In the genomic region with DNA sequence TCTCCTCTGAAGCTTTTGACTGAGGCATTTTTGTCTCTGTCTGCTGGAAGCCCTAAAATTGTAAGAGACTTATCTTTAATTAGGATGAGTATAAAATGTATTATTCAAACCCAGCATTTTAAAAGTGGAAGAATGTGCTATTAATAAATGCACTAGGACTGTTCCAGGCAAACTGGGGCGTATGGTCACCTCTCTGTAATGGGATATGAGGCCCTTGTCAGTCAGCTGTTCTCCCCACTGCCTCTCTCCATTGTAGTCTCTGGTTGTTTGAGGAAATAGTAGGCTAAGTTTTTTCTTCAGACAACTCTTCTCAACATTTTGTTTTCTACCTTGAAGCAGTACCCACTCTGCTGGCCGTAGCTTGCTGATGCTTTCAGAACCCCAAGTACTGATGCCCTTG, we compare ENCODE assay signal across 34 cellular contexts.
"Had no signal": no experiment of that assay in that cellular context is flagged by ENCODE, and none has a peak within 500 bp of the region (broad histone marks: within the 10 kb centered on the region; RNA-seq: fewer than 3 reads in every experiment).

No MANE protein-coding gene starts in this region.

- H3K4me3 Mint-ChIP-seq: activated CD4-positive, alpha-beta memory T cell treated with anti-CD3 and anti-CD28 coated beads for 36 hours; activated CD4-positive, alpha-beta T cell treated with anti-CD3 and anti-CD28 coated beads, Interleukin-2, amount 10 ng/mL, durations not matched to agents 7 days and 5 days; activated naive CD8-positive, alpha-beta T cell treated with anti-CD3 and anti-CD28 coated beads for 36 hours; activated T-cell treated with anti-CD3 and anti-CD28 coated beads, Interleukin-2, amount 50 U/mL, for 72 hours; activated T-helper 17 cell treated with anti-CD3 and anti-CD28 coated beads, Interleukin-2, amount 50 U/mL, for 72 hours; central memory CD8-positive, alpha-beta T cell; T-helper 1 cell treated with Interleukin-12 subunit alpha and Interleukin-12 subunit beta and Interleukin-4 antibody, amounts not matched to agents 30 μg/mL and 1 μg/mL, for 36 hours; T-helper 2 cell treated with Interferon-gamma antibody and Interleukin-4, amounts not matched to agents 5 μg/mL and 100 μg/mL, for 36 hours had no signal

- H3K9me3 Mint-ChIP-seq: activated CD4-positive, alpha-beta memory T cell treated with anti-CD3 and anti-CD28 coated beads for 36 hours; activated CD4-positive, alpha-beta T cell treated with anti-CD3 and anti-CD28 coated beads, Interleukin-2, amount 10 ng/mL, durations not matched to agents 7 days and 5 days; activated naive CD8-positive, alpha-beta T cell treated with anti-CD3 and anti-CD28 coated beads for 36 hours; activated T-cell treated with anti-CD3 and anti-CD28 coated beads, Interleukin-2, amount 50 U/mL, for 72 hours; activated T-helper 17 cell treated with anti-CD3 and anti-CD28 coated beads, Interleukin-2, amount 50 U/mL, for 72 hours; central memory CD8-positive, alpha-beta T cell; T-helper 1 cell treated with Interleukin-12 subunit alpha and Interleukin-12 subunit beta and Interleukin-4 antibody, amounts not matched to agents 30 μg/mL and 1 μg/mL, for 36 hours; T-helper 2 cell treated with Interferon-gamma antibody and Interleukin-4, amounts not matched to agents 5 μg/mL and 100 μg/mL, for 36 hours had no signal

- H3K27me3 Mint-ChIP-seq: activated CD4-positive, alpha-beta memory T cell treated with anti-CD3 and anti-CD28 coated beads for 36 hours; activated CD4-positive, alpha-beta T cell treated with anti-CD3 and anti-CD28 coated beads, Interleukin-2, amount 10 ng/mL, durations not matched to agents 7 days and 5 days; activated naive CD8-positive, alpha-beta T cell treated with anti-CD3 and anti-CD28 coated beads for 36 hours; activated T-helper 17 cell treated with anti-CD3 and anti-CD28 coated beads, Interleukin-2, amount 50 U/mL, for 72 hours; central memory CD8-positive, alpha-beta T cell had no signal

- H3K27ac Mint-ChIP-seq: activated CD4-positive, alpha-beta memory T cell treated with anti-CD3 and anti-CD28 coated beads for 36 hours; activated CD4-positive, alpha-beta T cell treated with anti-CD3 and anti-CD28 coated beads, Interleukin-2, amount 10 ng/mL, durations not matched to agents 7 days and 5 days; activated naive CD8-positive, alpha-beta T cell treated with anti-CD3 and anti-CD28 coated beads for 36 hours; activated T-cell treated with anti-CD3 and anti-CD28 coated beads, Interleukin-2, amount 50 U/mL, for 72 hours; activated T-helper 17 cell treated with anti-CD3 and anti-CD28 coated beads, Interleukin-2, amount 50 U/mL, for 72 hours; T-helper 1 cell treated with Interleukin-12 subunit alpha and Interleukin-12 subunit beta and Interleukin-4 antibody, amounts not matched to agents 30 μg/mL and 1 μg/mL, for 36 hours; T-helper 2 cell treated with Interferon-gamma antibody and Interleukin-4, amounts not matched to agents 5 μg/mL and 100 μg/mL, for 36 hours had no signal

- H3K4me3 ChIP-seq: cardiac muscle cell, Peyer's patch, SJSA1 had no signal

- DNase-seq: activated CD4-positive, alpha-beta memory T cell treated with anti-CD3 and anti-CD28 coated beads for 36 hours; activated CD4-positive, alpha-beta T cell treated with anti-CD3 and anti-CD28 coated beads, Interleukin-2, amount 10 ng/mL, durations not matched to agents 7 days and 5 days; activated CD8-positive, alpha-beta memory T cell treated with anti-CD3 and anti-CD28 coated beads, Interleukin-2, amount 50 U/mL, for 4 hours; activated effector memory CD4-positive, alpha-beta T cell treated with anti-CD3 and anti-CD28 coated beads, Interleukin-2, amount 50 U/mL, for 16 hours; activated naive CD4-positive, alpha-beta T cell; activated naive CD4-positive, alpha-beta T cell treated with anti-CD3 and anti-CD28 coated beads, Interleukin-2, amount 50 U/mL, for 16 hours; activated naive CD8-positive, alpha-beta T cell treated with anti-CD3 and anti-CD28 coated beads for 36 hours; activated T-cell treated with anti-CD3 and anti-CD28 coated beads for 4 hours; activated T-cell treated with anti-CD3 and anti-CD28 coated beads, Interleukin-2, amount 50 U/mL, for 72 hours; amniotic stem cell; aorta; MM.1S; NCI-H1092; NCI-H1436 treated with DMSO at 0.1 percent for 48 hours; NCI-H1694 treated with DMSO at 0.1 percent for 48 hours; NCI-H2029; NCI-H2107; NCI-H2171; NCI-H510A; NCI-H526; NCI-H748 treated with DMSO at 0.1 percent for 48 hours; NK-92 treated with Interleukin-12 subunit alpha and Interleukin-12 subunit beta, amount 100 ng/mL, for 24 hours; PC-3; Peyer's patch; RPMI8226; SHP77 treated with DMSO at 0.1 percent for 48 hours; SK-N-SH had no signal

- H3K27ac ChIP-seq: cardiac muscle cell, KMS-11, Peyer's patch, SJSA1 had no signal

- H3K4me1 Mint-ChIP-seq: activated naive CD8-positive, alpha-beta T cell treated with anti-CD3 and anti-CD28 coated beads for 36 hours had no signal

- H3K4me1 ChIP-seq: Peyer's patch, SJSA1 had no signal

- H3K9me3 ChIP-seq: Peyer's patch, SJSA1, SK-N-SH had no signal

- H3K27me3 ChIP-seq: cardiac muscle cell, Peyer's patch, SJSA1 had no signal

- ATAC-seq: activated T-cell treated with anti-CD3 and anti-CD28 coated beads, Interleukin-2, amount 50 U/mL, for 72 hours; activated T-helper 17 cell treated with anti-CD3 and anti-CD28 coated beads, Interleukin-2, amount 50 U/mL, for 72 hours; PC-3 had no signal
